1 cellular context compared by ENCODE assay signal in the genomic region with DNA sequence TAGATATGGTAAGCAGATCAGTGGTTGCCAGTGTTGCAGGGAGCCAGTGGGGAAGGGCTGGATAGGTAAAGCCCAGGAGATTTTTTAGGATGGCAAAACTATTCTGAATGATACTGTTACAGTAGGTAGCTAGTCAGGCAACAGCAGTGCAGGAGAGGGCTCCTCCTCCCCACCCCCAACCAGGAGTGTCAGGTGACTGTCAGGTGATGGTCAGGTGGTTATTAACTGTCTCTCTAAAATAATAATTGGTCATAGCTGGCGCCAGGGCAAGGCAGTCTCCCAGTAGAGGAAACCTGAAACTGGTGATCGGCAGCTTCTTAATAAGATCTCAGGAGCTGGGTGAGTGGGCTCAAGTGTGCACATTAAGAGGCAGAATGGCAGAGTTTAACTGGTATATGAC.
TF ChIP-seq lines count a peak whose summit lies in the region.

No MANE protein-coding gene starts in this region.

TF ChIP-seq in K562, 482 proteins besides CTCF, POLR2A, EP300 and RAD21 (continued from another document):
- TF ChIP-seq CUX1 (CRISPR knock-in tag; IDR thresholded peaks at IDR 0.05) (no peak), ZNF583 (CRISPR knock-in tag; IDR thresholded peaks at IDR 0.05) (no peak)
